8 cellular contexts compared by ENCODE assay signal in genomic region chr19:17931532-17932191, GRCh38. TPM values are rescaled to one million over a fixed set of nuclear protein-coding genes. Genes with fewer than 3 reads are reported as not detected.
DNase-seq lines count a peak whose midpoint lies in the region; ATAC-seq and TF ChIP-seq lines count a peak whose summit lies in the region.

No MANE protein-coding gene starts in this region.

- H3K36me3 ChIP-seq in BLaER1 treated with 17β-estradiol and CSF1 and Interleukin-3, amounts not matched to agents 10 nM and 100 nM: peaks cover 0 to 13% (median 7%) of the 10 kb centered on the region in 11 experiments; a peak in 19 of 22 replicates
- H3K36me3 ChIP-seq in HUES64 (ENCODE audit: insufficient read depth, low read length) (peaks cover 5% of the 10 kb centered on the region; the same call in 1 of the 2 replicates), mucosa of stomach (ENCODE audit: control insufficient read depth, insufficient read depth, low read length) (no peaks in the 10 kb centered on the region)

- H3K4me1 ChIP-seq in BLaER1 treated with 17β-estradiol and CSF1 and Interleukin-3, amounts not matched to agents 10 nM and 100 nM: peaks cover 18 to 24% (median 22%) of the 10 kb centered on the region in 10 experiments
- H3K4me1 ChIP-seq in HUES64 (ENCODE audit: insufficient read depth, low read length) (peaks cover 10% of the 10 kb centered on the region), mucosa of stomach (ENCODE audit: control insufficient read depth, insufficient read depth, low read length) (peaks cover 14% of the 10 kb centered on the region)

- peak overlapping the region; percentile 78 to 94 (median 88); a peak in 17 of 20 replicates for H3K4me3 ChIP-seq in BLaER1 treated with 17β-estradiol and CSF1 and Interleukin-3, amounts not matched to agents 10 nM and 100 nM
- H3K4me3 ChIP-seq in HUES64 (ENCODE audit: low read length) (peak overlapping the region; percentile 93), mucosa of stomach (ENCODE audit: low read length) (no peak overlapping the region)

- no peak for ATAC-seq in HG03280 (IDR thresholded peaks at IDR 0.05; ENCODE audit: unreplicated experiment)

- intact Hi-C loops in MCF 10A (cut with micrococcal nuclease): loop anchor here (1.0 kb wide), 2 partner anchors 61 to 72 kb away; partner anchors contain the start of gene RPL18A

- no TSS peak for BruUV-seq in MCF 10A (replicated peaks; lab: Mats Ljungman, UMichigan)

- H3K27ac ChIP-seq in BLaER1 treated with 17β-estradiol and CSF1 and Interleukin-3, amounts not matched to agents 10 nM and 100 nM: peak overlapping the region in 6 of 11 experiments; percentile 88 to 98 (median 96); a peak in 4 of 22 replicates
- peak overlapping the region; percentile 96 for H3K27ac ChIP-seq in HUES64 (ENCODE audit: low read depth, low read length)

- no peaks in the 10 kb centered on the region for H3K9me3 ChIP-seq in BLaER1 treated with 17β-estradiol and CSF1 and Interleukin-3, amounts not matched to agents 10 nM and 100 nM (replicated peaks in 1 of 11)
- H3K9me3 ChIP-seq in HUES64 (ENCODE audit: insufficient read depth, low read depth, low read length) (no peaks in the 10 kb centered on the region), mucosa of stomach (ENCODE audit: control insufficient read depth, low read length) (no peaks in the 10 kb centered on the region)

- peak overlapping the region; percentile 83 to 95 (median 92); a peak in 16 of 22 replicates for H3K9ac ChIP-seq in BLaER1 treated with 17β-estradiol and CSF1 and Interleukin-3, amounts not matched to agents 10 nM and 100 nM
- H3K9ac ChIP-seq in HUES64 (ENCODE audit: low read depth, low read length): 0 out of 2 replicates have a peak overlapping the region, but pooled peaks have one; percentile 93
- H3K9ac ChIP-seq in mucosa of stomach (ENCODE audit: low read length): peak overlapping the region; percentile 98

- POLR2A ChIA-PET in MCF 10A (lab: Yijun Ruan, JAX): interaction anchor here (0.9 to 6.3 kb wide), 9 partner anchors 26 to 379 kb away, joined by 3 to 223 read pairs (median 15); partner anchors contain the start of genes RPL18A and SLC5A5

- H3K9me3 Mint-ChIP-seq in MCF 10A (ENCODE audit: unreplicated experiment): no peaks in the 10 kb centered on the region

- no peaks in the 10 kb centered on the region for H3K27me3 Mint-ChIP-seq in MCF 10A (ENCODE audit: insufficient read depth, unreplicated experiment)

- H3K4me1 Mint-ChIP-seq in MCF 10A (ENCODE audit: insufficient read depth, unreplicated experiment): peaks cover 6% of the 10 kb centered on the region

- peaks cover 0 to 8% (median 0%) of the 10 kb centered on the region in 11 experiments; a peak in 1 of 22 replicates for H4K20me1 ChIP-seq in BLaER1 treated with 17β-estradiol and CSF1 and Interleukin-3, amounts not matched to agents 10 nM and 100 nM

- TF ChIP-seq CTCF in MCF 10A (IDR thresholded peaks at IDR 0.05; ENCODE audit: unreplicated experiment): no peak

- DNase-seq in MCF 10A (ENCODE audit: unreplicated experiment) (no peak), HuH-7 (ENCODE audit: low spot score) (no peak), amygdala (lab: John Stamatoyannopoulos, UW) (no peak), COLO668 (lab: John Stamatoyannopoulos, UW; ENCODE audit: unreplicated experiment) (no peak)

- H3K4me3 Mint-ChIP-seq in MCF 10A (ENCODE audit: unreplicated experiment): peak overlapping the region; percentile 95

- 23% methylated on average over 14 of the region's 14 CpGs for WGBS in HUES64

- no peaks in the 10 kb centered on the region for H3K27me3 ChIP-seq in BLaER1 treated with 17β-estradiol and CSF1 and Interleukin-3, amounts not matched to agents 10 nM and 100 nM
- H3K27me3 ChIP-seq in HUES64 (ENCODE audit: insufficient read depth, low read length): no peaks in the 10 kb centered on the region
- H3K27me3 ChIP-seq in mucosa of stomach (ENCODE audit: control insufficient read depth, insufficient read depth, low read length): no peaks in the 10 kb centered on the region

- no peak overlapping the region for H3K27ac Mint-ChIP-seq in MCF 10A (ENCODE audit: low read depth, unreplicated experiment)

- CTCF ChIA-PET in MCF 10A (lab: Yijun Ruan, JAX): interaction anchor here (0.7 to 4.8 kb wide), 11 partner anchors 26 to 76 kb away, joined by 3 to 90 read pairs (median 7); partner anchors contain the start of genes RPL18A and SLC5A5

- H3K4me2 ChIP-seq in BLaER1 treated with 17β-estradiol and CSF1 and Interleukin-3, amounts not matched to agents 10 nM and 100 nM: peak overlapping the region; percentile 82 to 99 (median 96)

- H3K36me3 Mint-ChIP-seq in MCF 10A (ENCODE audit: insufficient read depth, unreplicated experiment): peaks cover 7% of the 10 kb centered on the region

RNA-seq across cellular contexts. Expression of gene CCDC124, which starts 1.2 kb away (rescaled TPM):
- polyA plus RNA-seq in HUES64 (2013, experiment 1 of 2): 83.3 TPM
- 91.5 TPM for polyA plus RNA-seq in HUES64 (2013, experiment 2 of 2)
- total RNA-seq in MCF 10A (2022): 122 and 131 TPM in 2 replicates

RNA-seq across cellular contexts. Expression of gene KCNN1, which starts 35.2 kb away (rescaled TPM):
- 4.9 TPM for polyA plus RNA-seq in HUES64 (2013, experiment 1 of 2)
- polyA plus RNA-seq in HUES64 (2013, experiment 2 of 2): 7.4 TPM
- total RNA-seq in MCF 10A (2022): not detected in 2 replicates

RNA-seq across cellular contexts. Expression of gene SLC5A5, which starts 59.9 kb away (rescaled TPM):
- polyA plus RNA-seq in HUES64 (2013, experiment 1 of 2): 0.25 TPM
- polyA plus RNA-seq in HUES64 (2013, experiment 2 of 2): 0.51 TPM
- not detected in 2 replicates for total RNA-seq in MCF 10A (2022)
